1 cellular context compared by ENCODE assay signal in genomic region chr1:93196591-93196990, GRCh38.
TF ChIP-seq lines count a peak whose summit lies in the region.

No MANE protein-coding gene starts in this region.

TF ChIP-seq in endothelial cell of umbilical vein, 7 proteins besides CTCF, POLR2A, EP300 and RAD21:
- TF ChIP-seq MAX (IDR thresholded peaks at IDR 0.05; ENCODE audit: insufficient read depth, insufficient read length): no peak
- no peak for TF ChIP-seq EZH2 (IDR thresholded peaks at IDR 0.05; ENCODE audit: borderline replicate concordance, low read depth, low read length, severe bottlenecking)
- no peak for TF ChIP-seq GATA2 (IDR thresholded peaks at IDR 0.05; ENCODE audit: insufficient read depth, insufficient read length, low read depth, low read length)
- no peak for TF ChIP-seq MYC (IDR thresholded peaks at IDR 0.05; ENCODE audit: low read depth, low read length)
- TF ChIP-seq FOS (IDR thresholded peaks at IDR 0.05; ENCODE audit: borderline replicate concordance, insufficient read depth, low read length): no peak
- TF ChIP-seq POLR2AphosphoS5 (IDR thresholded peaks at IDR 0.05; ENCODE audit: insufficient read depth, low read depth, low read length): no peak
- no peak for TF ChIP-seq JUN (IDR thresholded peaks at IDR 0.05; ENCODE audit: borderline replicate concordance, insufficient read depth, insufficient read length, low read depth)
